Comparison of ENCODE assay signal across 12 cellular contexts in genomic region chr2:106094101-106094860, GRCh38.
DNase-seq lines count a peak whose midpoint lies in the region; ATAC-seq and TF ChIP-seq lines count a peak whose summit lies in the region.
"Had no signal": no experiment of that assay in that cellular context is flagged by ENCODE, and none has a peak within 500 bp of the region (broad histone marks: within the 10 kb centered on the region; RNA-seq: fewer than 3 reads in every experiment).

No MANE protein-coding gene starts in this region.

- peak; percentile 76 for DNase-seq in activated gamma-delta T cell treated with Interleukin-2 at 50 U/mL for 16 hours
- DNase-seq in activated gamma-delta T cell (lab: John Stamatoyannopoulos, UW), result no peak
- peak; percentile 58 for DNase-seq in activated T-helper 1 cell treated with Interleukin-2 at 50 U/mL for 16 hours (ENCODE audit: low read depth)
- DNase-seq in islet precursor cell, result peak; percentile 27
- peak in 1 of 2 donors; percentile 41 for DNase-seq in stimulated activated naive CD8-positive, alpha-beta T cell treated with anti-CD3 and anti-CD28 coated beads, Interleukin-15, amount 100 ng/mL, for 72 hours
- no peak for DNase-seq in mammary epithelial cell
- DNase-seq in cardiac septum (ENCODE audit: low spot score), result no peak
- DNase-seq: foreskin keratinocyte, GOT3, NCI-H146 had no signal

- H3K9me3 Mint-ChIP-seq in stimulated activated naive CD8-positive, alpha-beta T cell treated with anti-CD3 and anti-CD28 coated beads, Interleukin-15, amount 100 ng/mL, for 72 hours, result peaks cover 4 to 5% of the 10 kb centered on the region in 2 donors

- H3K4me3 ChIP-seq in mammary epithelial cell (replicated peaks in 1 of 3; ENCODE audit: insufficient read depth in 1 of 3, low read depth in 2 of 3, low read length in 3 of 3), result no peak overlapping the region
- H3K4me3 ChIP-seq: thoracic aorta had no signal

- H3K79me2 ChIP-seq in mammary epithelial cell (ENCODE audit: insufficient read depth, low read length), result no peaks in the 10 kb centered on the region

- H3K27me3 ChIP-seq in mammary epithelial cell (ENCODE audit: insufficient read depth, low read length), result no peaks in the 10 kb centered on the region
- H3K27me3 ChIP-seq: foreskin keratinocyte had no signal

- no peak overlapping the region for H2AFZ ChIP-seq in mammary epithelial cell (ENCODE audit: low read depth, low read length)

- peaks cover 75% of the 10 kb centered on the region for H3K4me1 Mint-ChIP-seq in stimulated activated naive CD8-positive, alpha-beta T cell treated with anti-CD3 and anti-CD28 coated beads, Interleukin-15, amount 100 ng/mL, for 72 hours

- dilution Hi-C loops in mammary epithelial cell (cut with HindIII; ENCODE audit: low sequenced_read_pairs), result no loop called here

- in situ Hi-C loops in mammary epithelial cell (cut with MboI; ENCODE audit: low sequenced_read_pairs in 2 of 2), result loop anchor here (10.0 to 25.0 kb wide), 2 partner anchors 507 to 519 kb away; no protein-coding TSS in a partner anchor

- no peaks in the 10 kb centered on the region for H4K20me1 ChIP-seq in mammary epithelial cell (ENCODE audit: insufficient read depth, low read length)

- peak overlapping the region; percentile 87 to 88 for H3K27ac Mint-ChIP-seq in stimulated activated naive CD8-positive, alpha-beta T cell treated with anti-CD3 and anti-CD28 coated beads, Interleukin-15, amount 100 ng/mL, for 72 hours

- no peaks in the 10 kb centered on the region for H3K9me3 ChIP-seq in mammary epithelial cell (replicated peaks; ENCODE audit: insufficient read depth, low read length)
- H3K9me3 ChIP-seq: thoracic aorta had no signal

- WGBS in mammary epithelial cell (ENCODE audit: low coverage, missing lambda C conversion rate), result 98% methylated on average over 15 of the region's 15 CpGs

- no peak overlapping the region for H3K9ac ChIP-seq in mammary epithelial cell (ENCODE audit: insufficient read depth, low read length)

- peak overlapping the region; percentile 83 to 87 for H3K4me3 Mint-ChIP-seq in stimulated activated naive CD8-positive, alpha-beta T cell treated with anti-CD3 and anti-CD28 coated beads, Interleukin-15, amount 100 ng/mL, for 72 hours

- no peaks in the 10 kb centered on the region for H3K27me3 Mint-ChIP-seq in stimulated activated naive CD8-positive, alpha-beta T cell treated with anti-CD3 and anti-CD28 coated beads, Interleukin-15, amount 100 ng/mL, for 72 hours

- no peaks in the 10 kb centered on the region for H3K36me3 ChIP-seq in mammary epithelial cell (ENCODE audit: insufficient read depth, low read length)
- H3K36me3 ChIP-seq: thoracic aorta had no signal

- H3K4me2 ChIP-seq in mammary epithelial cell (ENCODE audit: insufficient read depth, low read depth, low read length), result no peak overlapping the region

- no TSS peak for BruUV-seq in mammary epithelial cell (replicated peaks; lab: Mats Ljungman, UMichigan)

- ATAC-seq in stimulated activated naive CD8-positive, alpha-beta T cell treated with anti-CD3 and anti-CD28 coated beads, Interleukin-15, amount 100 ng/mL, for 72 hours, result peak; percentile 35
- no peak for ATAC-seq in GM18907 (IDR thresholded peaks at IDR 0.05; ENCODE audit: unreplicated experiment)
- ATAC-seq: foreskin keratinocyte had no signal

- no peak for TF ChIP-seq CTCF in mammary epithelial cell (conservative IDR thresholded peaks at IDR 0.05 in 1 of 2, IDR thresholded peaks at IDR 0.05 in 1 of 2; ENCODE audit: extremely low read depth in 1 of 2, insufficient read depth in 1 of 2, low read depth in 1 of 2, low read length in 2 of 2)

- no peak overlapping the region for H3K27ac ChIP-seq in mammary epithelial cell (ENCODE audit: insufficient read depth, low read depth, low read length)
- H3K27ac ChIP-seq: foreskin keratinocyte, thoracic aorta had no signal

- CTCF ChIA-PET in mammary epithelial cell (lab: Charles Lee; ENCODE audit: low non-redundant PET), result no interaction called here

- intact Hi-C loops in mammary epithelial cell (cut with micrococcal nuclease) (no loop called here), cardiac septum (cut with DNase I) (no loop called here)

- H3K4me1 ChIP-seq in mammary epithelial cell (ENCODE audit: insufficient read depth, low read length), result peaks cover 9% of the 10 kb centered on the region
- H3K4me1 ChIP-seq: foreskin keratinocyte had no signal

Comparison
In these comparisons a context has a peak if more than half of its experiments do, and no peak if none do; other contexts are left out.
1. DNase-seq: peak in activated gamma-delta T cell treated with Interleukin-2 at 50 U/mL for 16 hours (single experiment), activated T-helper 1 cell treated with Interleukin-2 at 50 U/mL for 16 hours (single experiment) and islet precursor cell (single experiment); none in activated gamma-delta T cell (single experiment), mammary epithelial cell (single experiment) and cardiac septum (single experiment).